In genomic region chr11:77886401-77886800, GRCh38 we compare ENCODE assay signal across 20 cellular contexts.
"Had no signal": no experiment of that assay in that cellular context is flagged by ENCODE, and none has a peak within 500 bp of the region (broad histone marks: within the 10 kb centered on the region; RNA-seq: fewer than 3 reads in every experiment).

No MANE protein-coding gene starts in this region.

- H3K27me3 ChIP-seq: esophagus squamous epithelium, foreskin keratinocyte, neural progenitor cell, pancreas, suprapubic skin, thyroid gland, upper lobe of left lung, uterus had no signal

- H3K36me3 ChIP-seq: neural progenitor cell, uterus had no signal

- H3K9ac ChIP-seq: neural progenitor cell had no signal

- DNase-seq: effector memory CD8-positive, alpha-beta T cell; esophagus squamous epithelium; foreskin keratinocyte; kidney; left colon; natural killer cell; occipital lobe; pancreas; right cardiac atrium; small intestine; stimulated activated CD4-positive, alpha-beta T cell treated with anti-CD3 and anti-CD28 coated beads, Interleukin-12 subunit alpha, Interleukin-12 subunit beta, amount 100 ng/mL, for 4 hours; stimulated activated CD4-positive, alpha-beta T cell treated with anti-CD3 and anti-CD28 coated beads, Interleukin-4, amount 100 ng/mL, for 1 hour; stimulated activated CD8-positive, alpha-beta memory T cell treated with anti-CD3 and anti-CD28 coated beads, Interleukin-4, amount 100 ng/mL, for 48 hours; stimulated activated naive CD8-positive, alpha-beta T cell treated with anti-CD3 and anti-CD28 coated beads, Interleukin-15, Interleukin-2, amounts not matched to agents 100 U/mL and 50 U/mL, for 24 hours; thyroid gland; uterus had no signal

- H2AFZ ChIP-seq: neural progenitor cell had no signal

- H3K4me3 ChIP-seq: esophagus squamous epithelium, neural progenitor cell, pancreas, suprapubic skin, thyroid gland, upper lobe of left lung, uterus had no signal

- H3K9me3 ChIP-seq: esophagus squamous epithelium, pancreas, suprapubic skin, thyroid gland, upper lobe of left lung, uterus had no signal

- H3K4me1 ChIP-seq: esophagus squamous epithelium, foreskin keratinocyte, neural progenitor cell, pancreas, suprapubic skin, thyroid gland, upper lobe of left lung, uterus had no signal

- ATAC-seq: effector memory CD8-positive, alpha-beta T cell; foreskin keratinocyte; left colon; natural killer cell; pancreas; right cardiac atrium; stimulated activated effector memory CD8-positive, alpha-beta T cell treated with anti-CD3 and anti-CD28 coated beads, Interleukin-12 subunit alpha, Interleukin-12 subunit beta, amount 100 ng/mL, for 72 hours; stimulated activated naive CD8-positive, alpha-beta T cell treated with anti-CD3 and anti-CD28 coated beads, Interleukin-15, Interleukin-2, amounts not matched to agents 100 U/mL and 50 U/mL, for 24 hours had no signal

- H3K27ac ChIP-seq: esophagus squamous epithelium, foreskin keratinocyte, neural progenitor cell, pancreas, suprapubic skin, thyroid gland, upper lobe of left lung, uterus had no signal

- H3K4me2 ChIP-seq: neural progenitor cell had no signal
